ENCODE assay signal across 31 cellular contexts in the genomic region with DNA sequence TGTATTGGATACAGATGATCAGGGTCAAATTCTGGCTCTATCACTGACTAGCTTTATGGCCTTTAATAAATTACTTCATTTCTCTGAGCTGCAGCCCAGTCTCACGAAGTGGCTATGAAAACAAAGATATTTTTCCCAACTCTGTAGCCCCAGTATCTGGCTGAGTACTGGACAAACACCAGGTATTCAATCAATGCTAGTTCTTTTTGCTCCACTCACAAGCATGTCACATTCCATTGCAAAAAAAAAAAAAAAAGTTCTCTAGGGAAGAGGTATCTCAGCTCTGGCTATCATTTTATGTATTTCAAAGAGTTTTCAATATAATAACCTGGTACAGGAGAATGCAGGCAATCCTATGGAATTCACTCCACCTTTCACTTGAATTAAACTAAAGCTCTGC. TPM values are rescaled to one million over a fixed set of nuclear protein-coding genes. Genes with fewer than 3 reads are reported as not detected.
A peak's percentile ranks its signal among the peaks of the same experiment; 100 is the strongest.
DNase-seq lines count a peak whose midpoint lies in the region; ATAC-seq and TF ChIP-seq lines count a peak whose summit lies in the region.
"Had no signal": no experiment of that assay in that cellular context is flagged by ENCODE, and none has a peak within 500 bp of the region (broad histone marks: within the 10 kb centered on the region; RNA-seq: fewer than 3 reads in every experiment).

No MANE protein-coding gene starts in this region.

- no peaks in the 10 kb centered on the region for H3K36me3 ChIP-seq in iPS-20b (ENCODE audit: insufficient read depth, low read depth, low read length)
- H3K36me3 ChIP-seq: gastroesophageal sphincter, suprapubic skin had no signal

- no peak for TF ChIP-seq CTCF in VCaP (conservative IDR thresholded peaks at IDR 0.05)

- peak overlapping the region; percentile 11 for H3K4me3 Mint-ChIP-seq in activated naive CD4-positive, alpha-beta T cell treated with anti-CD3 and anti-CD28 coated beads, Interleukin-2, amount 50 U/mL, for 24 hours
- H3K4me3 Mint-ChIP-seq: activated naive CD4-positive, alpha-beta T cell treated with anti-CD3 and anti-CD28 coated beads for 36 hours; stimulated activated memory B cell treated with anti-CD40 and anti-IgM and Interleukin-4, amounts not matched to agents 10 μg/mL and 1 μg/mL and 100 μg/mL, for 72 hours had no signal

- H3K4me3 ChIP-seq in iPS-20b (ENCODE audit: low read length) = peak overlapping the region; percentile 1; the same call in 1 of the 2 replicates
- H3K4me3 ChIP-seq: gastroesophageal sphincter, PC-9, suprapubic skin had no signal

- peaks cover 44% of the 10 kb centered on the region for H3K4me1 ChIP-seq in iPS-20b (ENCODE audit: insufficient read depth, low read length)

- H3K9me3 ChIP-seq in iPS-20b (ENCODE audit: insufficient read depth, low read depth, low read length) = no peaks in the 10 kb centered on the region
- H3K9me3 ChIP-seq: gastroesophageal sphincter, suprapubic skin had no signal

- H3K9me3 Mint-ChIP-seq in activated naive CD4-positive, alpha-beta T cell treated with anti-CD3 and anti-CD28 coated beads, Interleukin-2, amount 50 U/mL, for 24 hours = no peaks in the 10 kb centered on the region
- no peaks in the 10 kb centered on the region for H3K9me3 Mint-ChIP-seq in activated naive CD4-positive, alpha-beta T cell treated with anti-CD3 and anti-CD28 coated beads, Interleukin-2, amount 50 U/mL, for 72 hours
- H3K9me3 Mint-ChIP-seq: activated CD4-positive, alpha-beta T cell treated with anti-CD3 and anti-CD28 coated beads, Interleukin-2, amount 10 ng/mL, durations not matched to agents 7 days and 5 days; activated naive CD4-positive, alpha-beta T cell treated with anti-CD3 and anti-CD28 coated beads for 36 hours; activated T-cell treated with anti-CD3 and anti-CD28 coated beads, Interleukin-2, amount 50 U/mL, for 4 hours; stimulated activated memory B cell treated with anti-CD40 and anti-IgM and Interleukin-4, amounts not matched to agents 10 μg/mL and 1 μg/mL and 100 μg/mL, for 72 hours had no signal

- H3K27me3 Mint-ChIP-seq in activated naive CD4-positive, alpha-beta T cell treated with anti-CD3 and anti-CD28 coated beads, Interleukin-2, amount 50 U/mL, for 24 hours = no peaks in the 10 kb centered on the region
- H3K27me3 Mint-ChIP-seq: activated CD4-positive, alpha-beta T cell treated with anti-CD3 and anti-CD28 coated beads, Interleukin-2, amount 10 ng/mL, durations not matched to agents 7 days and 5 days; stimulated activated memory B cell treated with anti-CD40 and anti-IgM and Interleukin-4, amounts not matched to agents 10 μg/mL and 1 μg/mL and 100 μg/mL, for 72 hours had no signal

- peaks cover 60% of the 10 kb centered on the region for H3K4me1 Mint-ChIP-seq in activated naive CD4-positive, alpha-beta T cell treated with anti-CD3 and anti-CD28 coated beads, Interleukin-2, amount 50 U/mL, for 24 hours

- H3K36me3 Mint-ChIP-seq in activated naive CD4-positive, alpha-beta T cell treated with anti-CD3 and anti-CD28 coated beads, Interleukin-2, amount 50 U/mL, for 24 hours = peaks cover 3% of the 10 kb centered on the region
- no peaks in the 10 kb centered on the region for H3K36me3 Mint-ChIP-seq in activated naive CD4-positive, alpha-beta T cell treated with anti-CD3 and anti-CD28 coated beads, Interleukin-2, amount 50 U/mL, for 72 hours
- H3K36me3 Mint-ChIP-seq: stimulated activated memory B cell treated with anti-CD40 and anti-IgM and Interleukin-4, amounts not matched to agents 10 μg/mL and 1 μg/mL and 100 μg/mL, for 72 hours had no signal

- ATAC-seq in activated naive CD4-positive, alpha-beta T cell treated with anti-CD3 and anti-CD28 coated beads, Interleukin-2, amount 50 U/mL, for 72 hours = no peak
- no peak for ATAC-seq in HG02885 (IDR thresholded peaks at IDR 0.05; ENCODE audit: poor library complexity, unreplicated experiment)
- ATAC-seq in HG02798 (IDR thresholded peaks at IDR 0.05; ENCODE audit: poor library complexity, unreplicated experiment) = no peak
- ATAC-seq: activated T-cell treated with anti-CD3 and anti-CD28 coated beads, Interleukin-2, amount 50 U/mL, for 4 hours; gastroesophageal sphincter; left lobe of liver; Right ventricle myocardium inferior; sciatic nerve; SK-N-SH treated with all-trans-retinoic acid at 6 μM for 48 hours; stimulated activated memory B cell treated with anti-CD40 and anti-IgM and Interleukin-4, amounts not matched to agents 10 μg/mL and 1 μg/mL and 100 μg/mL, for 72 hours had no signal

- no peaks in the 10 kb centered on the region; the same call in 1 of the 2 replicates for H3K27me3 ChIP-seq in iPS-20b (ENCODE audit: insufficient read depth, low read length)
- H3K27me3 ChIP-seq: gastroesophageal sphincter, suprapubic skin had no signal

- H3K27ac ChIP-seq in VCaP = peak overlapping the region; percentile 99
- H3K27ac ChIP-seq in iPS-20b (ENCODE audit: low read length) = no peak overlapping the region
- H3K27ac ChIP-seq: gastroesophageal sphincter, PC-9, suprapubic skin had no signal

- peak overlapping the region; percentile 10 for H3K27ac Mint-ChIP-seq in activated naive CD4-positive, alpha-beta T cell treated with anti-CD3 and anti-CD28 coated beads, Interleukin-2, amount 50 U/mL, for 24 hours
- no peak overlapping the region for H3K27ac Mint-ChIP-seq in activated naive CD4-positive, alpha-beta T cell treated with anti-CD3 and anti-CD28 coated beads, Interleukin-2, amount 50 U/mL, for 72 hours
- H3K27ac Mint-ChIP-seq: activated CD4-positive, alpha-beta T cell treated with anti-CD3 and anti-CD28 coated beads, Interleukin-2, amount 10 ng/mL, durations not matched to agents 7 days and 5 days; activated naive CD4-positive, alpha-beta T cell treated with anti-CD3 and anti-CD28 coated beads for 36 hours; stimulated activated memory B cell treated with anti-CD40 and anti-IgM and Interleukin-4, amounts not matched to agents 10 μg/mL and 1 μg/mL and 100 μg/mL, for 72 hours had no signal

- H3K9ac ChIP-seq in iPS-20b (ENCODE audit: low read depth, low read length) = no peak overlapping the region; the same call in 1 of the 2 replicates

- no peak for DNase-seq in activated naive CD4-positive, alpha-beta T cell treated with anti-CD3 and anti-CD28 coated beads, Interleukin-2, amount 50 U/mL, for 72 hours (ENCODE audit: low spot score in 2 of 2)
- DNase-seq in islet precursor cell = no peak
- DNase-seq in NCI-H187 treated with DMSO at 0.1 percent for 48 hours (lab: John Stamatoyannopoulos, UW) = no peak
- DNase-seq: 8988T; activated CD4-positive, alpha-beta T cell treated with anti-CD3 and anti-CD28 coated beads, Interleukin-2, amount 10 ng/mL, durations not matched to agents 7 days and 5 days; activated naive CD4-positive, alpha-beta T cell treated with anti-CD3 and anti-CD28 coated beads for 36 hours; activated T-cell treated with anti-CD3 and anti-CD28 coated beads, Interleukin-2, amount 50 U/mL, for 4 hours; anterior cingulate cortex; caudate nucleus; dermis blood vessel endothelial cell; DMS53; hippocampal formation; NCI-H1105; NCI-H1930; NCI-H524 treated with DMSO at 0.1 percent for 48 hours; PC-9; posterior cingulate gyrus; stimulated activated CD4-positive, alpha-beta T cell treated with anti-CD3 and anti-CD28 coated beads, Interleukin-4, amount 100 ng/mL, for 24 hours; T-helper 9 cell had no signal

RNA-seq across cellular contexts. Expression of gene CHD6, which starts 3.1 kb away (rescaled TPM):
- total RNA-seq in activated naive CD4-positive, alpha-beta T cell treated with anti-CD3 and anti-CD28 coated beads, Interleukin-2, amount 50 U/mL, for 72 hours = 10 to 100 TPM; 19.6 to 28.0 TPM
